Comparison of ENCODE assay signal across 8 cellular contexts in genomic region chr18:31684279-31685096, GRCh38. TPM values are rescaled to one million over a fixed set of nuclear protein-coding genes. Genes with fewer than 3 reads are reported as not detected.
DNase-seq lines count a peak whose midpoint lies in the region; ATAC-seq and TF ChIP-seq lines count a peak whose summit lies in the region.

B4GALT6 (minus strand) TSS chr18:31684581; CDS start chr18:31684426, 155 bp downstream.

- H3K4me2 ChIP-seq in H9 (ENCODE audit: insufficient read depth, insufficient read length, low read length) = peak within 1 kb of the TSS; percentile 97

- no CpG with 5 or more reads among the region's 86 CpGs for WGBS in H9 (ENCODE audit: extremely low coverage, insufficient read length, low lambda C conversion rate)

- no peak for TF ChIP-seq CTCF in H9 (conservative IDR thresholded peaks at IDR 0.05)
- TF ChIP-seq CTCF in epithelial cell of proximal tubule (conservative IDR thresholded peaks at IDR 0.05; ENCODE audit: low read depth, low read length) = no peak
- TF ChIP-seq CTCF in upper lobe of right lung (IDR thresholded peaks at IDR 0.05) = no peak

- H3K36me3 Mint-ChIP-seq in H9 (ENCODE audit: insufficient read depth in 1 of 3, low read depth in 3 of 3) = peaks cover 0 to 3% (median 0%) of the 10 kb centered on the region in 3 experiments; a peak in 2 of 7 replicates

- H4K5ac ChIP-seq in H9 (ENCODE audit: insufficient read length, low read depth, low read length) = no peak within 1 kb of the TSS

- H4K20me1 ChIP-seq in H9 (ENCODE audit: control insufficient read depth, insufficient read depth, insufficient read length) = no peaks in the 10 kb centered on the region

- H3K4me1 ChIP-seq in H9 (ENCODE audit: insufficient read depth, low read length) = peaks cover 12% of the 10 kb centered on the region
- peaks cover 15 to 27% of the 10 kb centered on the region in 2 donors for H3K4me1 ChIP-seq in mucosa of rectum (ENCODE audit: control insufficient read depth in 2 of 2, insufficient read depth in 2 of 2, low read length in 2 of 2)
- H3K4me1 ChIP-seq in upper lobe of right lung = no peaks in the 10 kb centered on the region

- H3K36me3 ChIP-seq in MG63 (no peaks in the 10 kb centered on the region), mucosa of rectum (ENCODE audit: control insufficient read depth in 2 of 2, insufficient read depth in 2 of 2, low read length in 2 of 2) (no peaks in the 10 kb centered on the region), upper lobe of right lung (no peaks in the 10 kb centered on the region)

- H2BK12ac ChIP-seq in H9 (ENCODE audit: insufficient read length, low read depth, low read length) = no peak within 1 kb of the TSS

- H4K8ac ChIP-seq in H9 (replicated peaks; ENCODE audit: insufficient read length, low read depth, low read length) = no peak within 1 kb of the TSS

- H3K79me2 ChIP-seq in H9 (ENCODE audit: insufficient read depth, low read length) = peaks cover 26% of the 10 kb centered on the region; the same call in 1 of the 2 replicates

- H2BK15ac ChIP-seq in H9 (ENCODE audit: low read depth, low read length) = no peak within 1 kb of the TSS; the same call in 1 of the 2 replicates

- H3K4me3 ChIP-seq in MG63 = peak within 1 kb of the TSS; percentile 64
- H3K4me3 ChIP-seq in epithelial cell of proximal tubule (ENCODE audit: low read depth, low read length) = peak within 1 kb of the TSS; percentile 75
- peak within 1 kb of the TSS; percentile 68 to 76 for H3K4me3 ChIP-seq in mucosa of rectum (ENCODE audit: low read length in 2 of 2)
- H3K4me3 ChIP-seq in upper lobe of right lung = peak within 1 kb of the TSS; percentile 59

- H3K18ac ChIP-seq in H9 (ENCODE audit: insufficient read length, low read depth, low read length) = peak within 1 kb of the TSS; percentile 24

- H3K9me3 ChIP-seq in H9 (ENCODE audit: control insufficient read depth, low read depth, low read length) (no peaks in the 10 kb centered on the region), MG63 (no peaks in the 10 kb centered on the region), mucosa of rectum (ENCODE audit: control insufficient read depth in 2 of 2, low read length in 2 of 2) (no peaks in the 10 kb centered on the region), upper lobe of right lung (no peaks in the 10 kb centered on the region)

- no peak within 1 kb of the TSS for H3K23ac ChIP-seq in H9 (ENCODE audit: insufficient read length, low read depth, low read length)

- H3K27ac ChIP-seq in H9 (ENCODE audit: insufficient read length, low read depth, low read length) (no peak within 1 kb of the TSS), mucosa of rectum (ENCODE audit: low read depth in 2 of 2, low read length in 2 of 2) (peak within 1 kb of the TSS; percentile 68 to 78), upper lobe of right lung (peak within 1 kb of the TSS; percentile 53)

- intact Hi-C loops in upper lobe of right lung (cut with DNase I) = no loop called here

- H4K91ac ChIP-seq in H9 (ENCODE audit: insufficient read length, low read depth, low read length) = no peak within 1 kb of the TSS

- H3K23me2 ChIP-seq in H9 (ENCODE audit: insufficient read length, low read depth, low read length, poor library complexity, severe bottlenecking) = peaks cover 11% of the 10 kb centered on the region

- no peak within 1 kb of the TSS for H2AK5ac ChIP-seq in H9 (ENCODE audit: insufficient read length, low read length)

- H3K27ac Mint-ChIP-seq in H9 = peak within 1 kb of the TSS; percentile 67 to 97 (median 96)

- H2BK120ac ChIP-seq in H9 (ENCODE audit: low read depth, low read length, poor library complexity, severe bottlenecking) = no peak within 1 kb of the TSS

- peak; percentile 51 for DNase-seq in SIG-M5 treated with dmso at 0.1 percent for 504 hours (lab: John Stamatoyannopoulos, UW; ENCODE audit: unreplicated experiment)
- no peak for DNase-seq in SIG-M5 (lab: John Stamatoyannopoulos, UW)
- peak; percentile 73 for DNase-seq in H9
- peak; percentile 37 for DNase-seq in MG63
- DNase-seq in epithelial cell of proximal tubule (ENCODE audit: low read depth) = no peak
- DNase-seq in upper lobe of right lung = peak; percentile 64

- H3K9ac ChIP-seq in H9 (ENCODE audit: extremely low read depth, insufficient read length, low read length) (peak within 1 kb of the TSS; percentile 91), mucosa of rectum (ENCODE audit: low read depth in 1 of 2, low read length in 2 of 2) (peak within 1 kb of the TSS; percentile 58 to 62)

- no peak within 1 kb of the TSS; the same call in 1 of the 2 replicates for H3K4ac ChIP-seq in H9 (ENCODE audit: low read depth, low read length)

- ATAC-seq in activated CD4-positive, CD25-positive, alpha-beta regulatory T cell treated with anti-CD3 and anti-CD28 coated beads, Interleukin-2, amount 50 U/mL, for 24 hours = peak; percentile 36 to 47
- peak; percentile 13 for ATAC-seq in upper lobe of right lung

- H3K9me3 Mint-ChIP-seq in H9 = no peaks in the 10 kb centered on the region; a peak in 1 of 5 replicates

- peak within 1 kb of the TSS; percentile 26 for H2BK20ac ChIP-seq in H9 (ENCODE audit: low read depth, low read length, poor library complexity, severe bottlenecking)

- no peak within 1 kb of the TSS for H3K56ac ChIP-seq in H9 (ENCODE audit: insufficient read length, low read depth, low read length)

- H2AFZ ChIP-seq in H9 (ENCODE audit: low read length) = peak within 1 kb of the TSS; percentile 41

- H3K79me1 ChIP-seq in H9 (ENCODE audit: insufficient read depth, low read depth, low read length, poor library complexity, severe bottlenecking) = peaks cover 7% of the 10 kb centered on the region

- H3K4me3 Mint-ChIP-seq in H9 = peak within 1 kb of the TSS; percentile 83 to 99

- no peak within 1 kb of the TSS for H2BK5ac ChIP-seq in H9 (ENCODE audit: insufficient read length, low read length)

- peaks cover 51 to 55% of the 10 kb centered on the region in 2 experiments for H3K4me1 Mint-ChIP-seq in H9

- H3K27me3 ChIP-seq in H9 (ENCODE audit: insufficient read depth, low read length) (no peaks in the 10 kb centered on the region), MG63 (no peaks in the 10 kb centered on the region), mucosa of rectum (ENCODE audit: control insufficient read depth in 2 of 2, insufficient read depth in 2 of 2, low read length in 2 of 2) (peaks cover 0 to 2% of the 10 kb centered on the region in 2 donors), upper lobe of right lung (peaks cover 17% of the 10 kb centered on the region)

- H3K27me3 Mint-ChIP-seq in H9 (ENCODE audit: low read depth) = no peaks in the 10 kb centered on the region

- H3K14ac ChIP-seq in H9 (ENCODE audit: insufficient read depth, low read length) = peak within 1 kb of the TSS; percentile 90

- no peak within 1 kb of the TSS for H3T11ph ChIP-seq in H9 (ENCODE audit: low read length)

RNA-seq across cellular contexts. Expression of gene B4GALT6, which starts in this region (rescaled TPM):
- total RNA-seq in H9 (2021) (34.0 and 34.1 TPM in 2 replicates), epithelial cell of proximal tubule (7.4 and 20.8 TPM in 2 replicates), upper lobe of right lung (3.5 TPM)
- total RNA-seq in MG63 (2014; rRNA removed; shearing (Covaris generic); ENCODE audit: low replicate concordance) = 1.7 and 2.0 TPM in 2 replicates

Comparison
In these comparisons a context has a peak if more than half of its experiments do, and no peak if none do; other contexts are left out.
1. DNase-seq: peak in SIG-M5 treated with dmso at 0.1 percent for 504 hours (single experiment), H9 (single experiment), MG63 (single experiment) and upper lobe of right lung (single experiment); none in SIG-M5 (single experiment) and epithelial cell of proximal tubule (single experiment).
2. Peak in every context shown above with its lines, with median percentiles within 50 percentile points of each other: H3K4me3 ChIP-seq.